In the genomic region with DNA sequence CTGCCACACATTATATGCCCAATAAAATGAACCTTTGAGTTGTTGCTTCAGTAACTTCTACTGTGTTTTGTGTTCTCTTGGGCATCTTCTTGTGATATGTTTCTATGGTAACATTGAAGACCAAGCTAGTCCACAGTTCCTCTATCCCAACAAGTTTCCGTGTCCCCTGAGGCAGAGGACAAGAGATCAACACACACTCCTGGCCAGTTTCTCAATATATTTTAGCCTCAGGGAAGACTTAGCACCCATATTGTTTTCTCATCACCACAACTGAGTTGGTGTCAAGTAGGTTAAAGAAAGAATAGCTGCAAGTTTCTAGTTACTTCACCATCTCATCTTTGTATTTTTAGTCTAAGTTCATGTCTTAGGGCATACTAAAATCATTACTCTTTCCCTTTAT, we compare ENCODE assay signal across 19 cellular contexts.
DNase-seq lines count a peak whose midpoint lies in the region; ATAC-seq and TF ChIP-seq lines count a peak whose summit lies in the region.
"Had no signal": no experiment of that assay in that cellular context is flagged by ENCODE, and none has a peak within 500 bp of the region (broad histone marks: within the 10 kb centered on the region; RNA-seq: fewer than 3 reads in every experiment).

No MANE protein-coding gene starts in this region.

- H3K9me3 ChIP-seq in T-helper 17 cell (ENCODE audit: control insufficient read depth, low read length, poor library complexity, severe bottlenecking) = no peaks in the 10 kb centered on the region
- peaks cover 0 to 5% (median 0%) of the 10 kb centered on the region in 4 donors for H3K9me3 ChIP-seq in esophagus muscularis mucosa

- no peak for ATAC-seq in T-helper 17 cell
- ATAC-seq in stimulated activated memory B cell treated with anti-CD40 and anti-IgM and Interleukin-4, amounts not matched to agents 10 μg/mL and 1 μg/mL and 100 μg/mL, for 72 hours = no peak
- ATAC-seq in GM19035 (IDR thresholded peaks at IDR 0.05; ENCODE audit: unreplicated experiment) = no peak
- ATAC-seq in HG03571 (IDR thresholded peaks at IDR 0.05; ENCODE audit: unreplicated experiment) = no peak
- ATAC-seq: HCT116 had no signal

- H3K9me3 Mint-ChIP-seq in stimulated activated memory B cell treated with anti-CD40 and anti-IgM and Interleukin-4, amounts not matched to agents 10 μg/mL and 1 μg/mL and 100 μg/mL, for 72 hours = no peaks in the 10 kb centered on the region
- H3K9me3 Mint-ChIP-seq: HFFc6 had no signal

- peaks cover 7% of the 10 kb centered on the region for H3K4me1 Mint-ChIP-seq in T-helper 17 cell
- peaks cover 6% of the 10 kb centered on the region for H3K4me1 Mint-ChIP-seq in stimulated activated memory B cell treated with anti-CD40 and anti-IgM and Interleukin-4, amounts not matched to agents 10 μg/mL and 1 μg/mL and 100 μg/mL, for 72 hours

- intact Hi-C loops in esophagus muscularis mucosa (cut with DNase I) = no loop called here

- 81% methylated on average over 1 of the region's 1 CpG for WGBS in esophagus muscularis mucosa

- TF ChIP-seq CTCF in esophagus muscularis mucosa (IDR thresholded peaks at IDR 0.05) = no peak

- H3K4me3 Mint-ChIP-seq in T-helper 17 cell = no peak overlapping the region
- H3K4me3 Mint-ChIP-seq in stimulated activated memory B cell treated with anti-CD40 and anti-IgM and Interleukin-4, amounts not matched to agents 10 μg/mL and 1 μg/mL and 100 μg/mL, for 72 hours = no peak overlapping the region
- H3K4me3 Mint-ChIP-seq: CD14-positive monocyte; CD4-positive, alpha-beta memory T cell; HFFc6 had no signal

- no peak for TF ChIP-seq POLR2A in esophagus muscularis mucosa (IDR thresholded peaks at IDR 0.05; ENCODE audit: low read depth)

- H3K27ac Mint-ChIP-seq in T-helper 17 cell = peak overlapping the region; percentile 27
- peak overlapping the region; percentile 19 for H3K27ac Mint-ChIP-seq in stimulated activated memory B cell treated with anti-CD40 and anti-IgM and Interleukin-4, amounts not matched to agents 10 μg/mL and 1 μg/mL and 100 μg/mL, for 72 hours
- H3K27ac Mint-ChIP-seq: CD14-positive monocyte, HFFc6 had no signal

- H3K27me3 ChIP-seq in esophagus muscularis mucosa = no peaks in the 10 kb centered on the region
- H3K27me3 ChIP-seq: BLaER1 had no signal

- peaks cover 0 to 8% (median 3%) of the 10 kb centered on the region in 4 donors for H3K4me1 ChIP-seq in esophagus muscularis mucosa
- H3K4me1 ChIP-seq: BLaER1 had no signal

- no peak overlapping the region for H3K4me3 ChIP-seq in esophagus muscularis mucosa
- H3K4me3 ChIP-seq: BLaER1 had no signal

- peak; percentile 50 for DNase-seq in M059J (ENCODE audit: low read depth)
- no peak for DNase-seq in T-helper 17 cell
- peak; percentile 21 for DNase-seq in esophagus muscularis mucosa (ENCODE audit: extremely low spot score)
- no peak for DNase-seq in NOMO-1 treated with dmso at 0.1 percent for 144 hours (lab: John Stamatoyannopoulos, UW; ENCODE audit: unreplicated experiment)
- DNase-seq: 8988T; CD4-positive, alpha-beta memory T cell; DMS153; DMS79; GDM1; GOT3; H7; HFFc6 had no signal

- H3K27ac ChIP-seq in esophagus muscularis mucosa (replicated peaks in 1 of 4) = no peak overlapping the region
- H3K27ac ChIP-seq: BLaER1, HL-60 had no signal

- H3K36me3 ChIP-seq in esophagus muscularis mucosa = peaks cover 10 to 44% (median 21%) of the 10 kb centered on the region in 4 donors

- H3K27me3 Mint-ChIP-seq in T-helper 17 cell = no peaks in the 10 kb centered on the region
- no peaks in the 10 kb centered on the region for H3K27me3 Mint-ChIP-seq in stimulated activated memory B cell treated with anti-CD40 and anti-IgM and Interleukin-4, amounts not matched to agents 10 μg/mL and 1 μg/mL and 100 μg/mL, for 72 hours
- H3K27me3 Mint-ChIP-seq: CD4-positive, alpha-beta memory T cell had no signal

- TF ChIP-seq EP300 in esophagus muscularis mucosa (IDR thresholded peaks at IDR 0.05) = no peak

- H3K36me3 Mint-ChIP-seq in T-helper 17 cell (ENCODE audit: low read depth) = peaks cover 5% of the 10 kb centered on the region
- peaks cover 64% of the 10 kb centered on the region for H3K36me3 Mint-ChIP-seq in stimulated activated memory B cell treated with anti-CD40 and anti-IgM and Interleukin-4, amounts not matched to agents 10 μg/mL and 1 μg/mL and 100 μg/mL, for 72 hours
- H3K36me3 Mint-ChIP-seq: CD14-positive monocyte had no signal

Comparison
In these comparisons a context has a peak if more than half of its experiments do, and no peak if none do; other contexts are left out.
1. DNase-seq: peak in M059J (single experiment) and esophagus muscularis mucosa (single experiment); none in T-helper 17 cell (0 of 3) and NOMO-1 treated with dmso at 0.1 percent for 144 hours (single experiment).